Comparison of ENCODE assay signal across 1 cellular context in genomic region chr12:131994589-131994988, GRCh38.
TF ChIP-seq lines count a peak whose summit lies in the region.

No MANE protein-coding gene starts in this region.

TF ChIP-seq in H1, 55 proteins besides CTCF, POLR2A, EP300 and RAD21:
- TF ChIP-seq MAX (IDR thresholded peaks at IDR 0.05): no peak
- no peak for TF ChIP-seq PHF8 (conservative IDR thresholded peaks at IDR 0.05; ENCODE audit: low read depth, low read length)
- no peak for TF ChIP-seq HDAC6 (IDR thresholded peaks at IDR 0.05; ENCODE audit: low read depth, low read length)
- no peak for TF ChIP-seq SUZ12 (IDR thresholded peaks at IDR 0.05; ENCODE audit: low read length)
- TF ChIP-seq MAFK (IDR thresholded peaks at IDR 0.05; ENCODE audit: low read depth, low read length): no peak
- TF ChIP-seq BRCA1 (IDR thresholded peaks at IDR 0.05; ENCODE audit: low read depth, low read length): no peak
- no peak for TF ChIP-seq GABPA (IDR thresholded peaks at IDR 0.05; ENCODE audit: borderline replicate concordance, insufficient read depth, low read length)
- no peak for TF ChIP-seq E2F6 (IDR thresholded peaks at IDR 0.05)
- TF ChIP-seq KDM1A (IDR thresholded peaks at IDR 0.05; ENCODE audit: borderline replicate concordance, low read length): no peak
- no peak for TF ChIP-seq NANOG (IDR thresholded peaks at IDR 0.05; ENCODE audit: insufficient read depth, low read depth, low read length, poor library complexity, severe bottlenecking)
- TF ChIP-seq USF2 (IDR thresholded peaks at IDR 0.05; ENCODE audit: low read length): no peak
- TF ChIP-seq CHD1 (IDR thresholded peaks at IDR 0.05; ENCODE audit: low read depth, low read length): no peak
